ENCODE assay signal across 21 cellular contexts in the genomic region with DNA sequence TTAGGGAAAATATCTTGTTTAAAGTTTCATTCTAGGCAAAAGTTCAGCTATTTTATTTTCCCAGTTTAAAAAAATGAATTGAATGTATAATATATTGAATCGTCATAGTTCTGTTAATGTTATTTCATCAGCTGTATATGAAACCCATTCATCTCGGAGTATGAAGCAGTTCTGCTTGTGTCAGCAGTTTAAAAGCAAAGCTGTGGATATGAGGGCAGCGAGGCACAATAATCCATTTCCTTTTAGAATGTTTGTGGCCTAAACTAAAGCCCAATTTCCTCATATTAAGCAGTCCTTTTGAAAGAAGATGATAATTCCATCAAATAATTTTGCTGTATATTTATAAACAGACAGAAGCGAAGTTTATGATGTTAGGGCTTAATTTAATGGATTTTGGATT.
DNase-seq lines count a peak whose midpoint lies in the region; ATAC-seq, FAIRE-seq and TF ChIP-seq lines count a peak whose summit lies in the region.
"Had no signal": no experiment of that assay in that cellular context is flagged by ENCODE, and none has a peak within 500 bp of the region (broad histone marks: within the 10 kb centered on the region; RNA-seq: fewer than 3 reads in every experiment).

No MANE protein-coding gene starts in this region.

- CTCF ChIA-PET in A549 (lab: Yijun Ruan, JAX): no interaction called here

- TF ChIP-seq EP300 in A549 (IDR thresholded peaks at IDR 0.05): no peak

- no peak overlapping the region for H3K9ac ChIP-seq in SK-N-MC (ENCODE audit: insufficient read length)

- no peak overlapping the region for H3K4me2 ChIP-seq in A549
- H3K4me2 ChIP-seq: GM23338 had no signal

- H3K36me3 ChIP-seq in SK-N-MC (ENCODE audit: insufficient read depth, low read length): no peaks in the 10 kb centered on the region
- H3K36me3 ChIP-seq: BE2C had no signal

- TF ChIP-seq POLR2A in A549 (IDR thresholded peaks at IDR 0.05; ENCODE audit: low read length): no peak

- H3K9me3 ChIP-seq in A549: no peaks in the 10 kb centered on the region
- H3K9me3 ChIP-seq in SK-N-MC (ENCODE audit: low read depth, low read length): no peaks in the 10 kb centered on the region
- H3K9me3 ChIP-seq: BE2C, Caco-2 had no signal

- FAIRE-seq in A549 (lab: Jason Lieb, UNC): no peak
- FAIRE-seq: D721Med, G401.6, GM12891, GM18507, H54 had no signal

- H3K4me3 ChIP-seq in A549 (no peak overlapping the region), SK-N-MC (peak overlapping the region; percentile 50), fibroblast of villous mesenchyme (ENCODE audit: low read depth, low read length) (no peak overlapping the region), retinal pigment epithelial cell (ENCODE audit: low read length) (no peak overlapping the region)
- H3K4me3 ChIP-seq: GM23338 had no signal

- no peak for ATAC-seq in A549
- no peak for ATAC-seq in GM18498 (IDR thresholded peaks at IDR 0.05; ENCODE audit: unreplicated experiment)
- ATAC-seq: GM23338 had no signal

- H3K4me1 ChIP-seq in A549: no peaks in the 10 kb centered on the region
- H3K4me1 ChIP-seq: BE2C had no signal

- no peak for DNase-seq in A549 (ENCODE audit: low read depth in 1 of 2, low spot score in 1 of 2)
- peak; percentile 93 for DNase-seq in SK-N-MC (ENCODE audit: low read depth, low spot score)
- DNase-seq in fibroblast of villous mesenchyme (ENCODE audit: low read depth): peak; percentile 10
- peak; percentile 16 for DNase-seq in retinal pigment epithelial cell (ENCODE audit: low read depth)
- no peak for DNase-seq in activated effector memory CD4-positive, alpha-beta T cell treated with anti-CD3 and anti-CD28 coated beads, Interleukin-2, amount 50 U/mL, for 16 hours
- DNase-seq in T-helper 9 cell: no peak
- DNase-seq: 8988T; ACHN; BE2C; C1 segment of cervical spinal cord; Caco-2; CD4-positive, CD25-positive, alpha-beta regulatory T cell; CD8-positive, alpha-beta memory T cell; HCEC 1CT had no signal

- no peak overlapping the region for H3K27ac ChIP-seq in A549
- peak overlapping the region; percentile 85 for H3K27ac ChIP-seq in SK-N-MC

- TF ChIP-seq CTCF in A549 (IDR thresholded peaks at IDR 0.05) (no peak), fibroblast of villous mesenchyme (IDR thresholded peaks at IDR 0.05; ENCODE audit: insufficient read depth, low read depth, low read length) (no peak), retinal pigment epithelial cell (conservative IDR thresholded peaks at IDR 0.05; ENCODE audit: low read depth, low read length) (no peak)

- TF ChIP-seq RAD21 in A549 (conservative IDR thresholded peaks at IDR 0.05 in 1 of 2, IDR thresholded peaks at IDR 0.05 in 1 of 2): no peak

- WGBS in A549 (ENCODE audit: missing lambda C conversion rate): 49% methylated on average over 4 of the region's 4 CpGs

- POLR2A ChIA-PET in A549 (lab: Yijun Ruan, JAX): no interaction called here

TF ChIP-seq in A549, 52 proteins besides CTCF, POLR2A, EP300 and RAD21:
- TF ChIP-seq MAFK (IDR thresholded peaks at IDR 0.05; ENCODE audit: partially characterized antibody) (peak; percentile 69), CBX2 (IDR thresholded peaks at IDR 0.05; ENCODE audit: borderline replicate concordance, low read depth) (no peak)

Comparison
In these comparisons a context has a peak if more than half of its experiments do, and no peak if none do; other contexts are left out.
1. DNase-seq: peak in SK-N-MC (single experiment), fibroblast of villous mesenchyme (single experiment) and retinal pigment epithelial cell (single experiment); none in A549 (0 of 2), activated effector memory CD4-positive, alpha-beta T cell treated with anti-CD3 and anti-CD28 coated beads, Interleukin-2, amount 50 U/mL, for 16 hours (single experiment) and T-helper 9 cell (single experiment).